In genomic region chr11:6418958-6419611, GRCh38 we compare ENCODE assay signal across 8 cellular contexts. TPM values are rescaled to one million over a fixed set of nuclear protein-coding genes. Genes with fewer than 3 reads are reported as not detected.
DNase-seq lines count a peak whose midpoint lies in the region; ATAC-seq and TF ChIP-seq lines count a peak whose summit lies in the region.

APBB1 (minus strand) TSS chr11:6419094; CDS start chr11:6411347, 7,747 bp downstream.

- no peaks in the 10 kb centered on the region for H3K36me3 ChIP-seq in CD4-positive, CD25-positive, alpha-beta regulatory T cell (ENCODE audit: control insufficient read depth, insufficient read depth, low read length)
- no peaks in the 10 kb centered on the region for H3K36me3 ChIP-seq in kidney epithelial cell (ENCODE audit: control insufficient read depth, insufficient read depth, low read length)

- TF ChIP-seq CTCF in kidney epithelial cell (IDR thresholded peaks at IDR 0.05; ENCODE audit: insufficient read depth, low read length, poor library complexity, severe bottlenecking): peak; percentile 8

- CTCF ChIA-PET in activated CD4-positive, alpha-beta T cell treated with anti-CD3 and anti-CD28 coated beads for 36 hours (lab: Charles Lee): interaction anchor here (0.5 to 4.2 kb wide), 11 partner anchors 16 to 1114 kb away, joined by 3 to 13 read pairs (median 3); no protein-coding TSS in a partner anchor

- peaks cover 15% of the 10 kb centered on the region for H3K27me3 ChIP-seq in CD4-positive, CD25-positive, alpha-beta regulatory T cell (ENCODE audit: control insufficient read depth, insufficient read depth, low read length)
- peaks cover 7% of the 10 kb centered on the region for H3K27me3 ChIP-seq in kidney epithelial cell (ENCODE audit: control insufficient read depth, insufficient read depth, low read length)

- peak within 1 kb of the TSS; percentile 66 to 89 (median 87) for H3K27ac Mint-ChIP-seq in CD4-positive, CD25-positive, alpha-beta regulatory T cell
- peak within 1 kb of the TSS; percentile 73 for H3K27ac Mint-ChIP-seq in activated CD4-positive, alpha-beta T cell treated with anti-CD3 and anti-CD28 coated beads for 36 hours

- peak; percentile 61 to 79 (median 78) for DNase-seq in CD4-positive, CD25-positive, alpha-beta regulatory T cell
- peak; percentile 72 for DNase-seq in NCI-H1105 (lab: John Stamatoyannopoulos, UW)
- DNase-seq in activated CD4-positive, alpha-beta T cell treated with anti-CD3 and anti-CD28 coated beads for 36 hours: peak; percentile 86
- peak; percentile 91 for DNase-seq in cerebellum (ENCODE audit: low spot score)
- DNase-seq in kidney epithelial cell (ENCODE audit: low read depth): no peak
- DNase-seq in stimulated activated CD4-positive, alpha-beta T cell treated with anti-CD3 and anti-CD28 coated beads, Interleukin-12 subunit alpha, Interleukin-12 subunit beta, amount 100 ng/mL, for 48 hours (ENCODE audit: low read depth in 2 of 3, low spot score in 1 of 3): peak; percentile 37 to 63 (median 47)
- no peak for DNase-seq in GM19240 (ENCODE audit: insufficient read length, low spot score)

- peak within 1 kb of the TSS; percentile 81 for H3K27ac ChIP-seq in CD4-positive, CD25-positive, alpha-beta regulatory T cell (ENCODE audit: insufficient read depth, low read length, poor library complexity, severe bottlenecking)

- no peaks in the 10 kb centered on the region for H3K9me3 ChIP-seq in CD4-positive, CD25-positive, alpha-beta regulatory T cell (ENCODE audit: control insufficient read depth in 2 of 2, low read length in 2 of 2)

- peaks cover 4% of the 10 kb centered on the region for H3K36me3 Mint-ChIP-seq in CD4-positive, CD25-positive, alpha-beta regulatory T cell
- no peaks in the 10 kb centered on the region for H3K36me3 Mint-ChIP-seq in activated CD4-positive, alpha-beta T cell treated with anti-CD3 and anti-CD28 coated beads for 36 hours (ENCODE audit: low read depth)

- peaks cover 0 to 10% (median 4%) of the 10 kb centered on the region in 4 donors for H3K4me1 Mint-ChIP-seq in CD4-positive, CD25-positive, alpha-beta regulatory T cell
- peaks cover 7% of the 10 kb centered on the region for H3K4me1 Mint-ChIP-seq in activated CD4-positive, alpha-beta T cell treated with anti-CD3 and anti-CD28 coated beads for 36 hours

- ATAC-seq in CD4-positive, CD25-positive, alpha-beta regulatory T cell (ENCODE audit: low read depth in 2 of 2): peak; percentile 77 to 78
- peak; percentile 67 for ATAC-seq in GM21390 (IDR thresholded peaks at IDR 0.05; ENCODE audit: unreplicated experiment)
- peak; percentile 54 for ATAC-seq in activated CD4-positive, alpha-beta T cell treated with anti-CD3 and anti-CD28 coated beads for 36 hours

- peak within 1 kb of the TSS; percentile 87 for H3K4me3 ChIP-seq in CD4-positive, CD25-positive, alpha-beta regulatory T cell (ENCODE audit: low read depth, low read length)
- H3K4me3 ChIP-seq in kidney epithelial cell (ENCODE audit: low read depth, low read length): peak within 1 kb of the TSS; percentile 75

- intact Hi-C loops in activated CD4-positive, alpha-beta T cell treated with anti-CD3 and anti-CD28 coated beads for 36 hours (cut with DNase I, micrococcal nuclease): loop anchor here (1.0 to 10.0 kb wide), 13 partner anchors 16 to 1096 kb away; partner anchors contain the start of genes ARFIP2 (in 2 of the 2), FHIP1B (in 2 of the 2), SMPD1 (in 2 of the 2) and TIMM10B (in 2 of the 2)

- peak within 1 kb of the TSS; percentile 89 to 90 (median 90) for H3K4me3 Mint-ChIP-seq in CD4-positive, CD25-positive, alpha-beta regulatory T cell
- peak within 1 kb of the TSS; percentile 72 for H3K4me3 Mint-ChIP-seq in activated CD4-positive, alpha-beta T cell treated with anti-CD3 and anti-CD28 coated beads for 36 hours

- H3K9me3 Mint-ChIP-seq in CD4-positive, CD25-positive, alpha-beta regulatory T cell: peaks cover 0 to 4% (median 0%) of the 10 kb centered on the region in 7 donors
- no peaks in the 10 kb centered on the region for H3K9me3 Mint-ChIP-seq in activated CD4-positive, alpha-beta T cell treated with anti-CD3 and anti-CD28 coated beads for 36 hours (ENCODE audit: low read depth)

- H3K4me1 ChIP-seq in CD4-positive, CD25-positive, alpha-beta regulatory T cell (ENCODE audit: control insufficient read depth, insufficient read depth, low read length, poor library complexity, severe bottlenecking): peaks cover 43% of the 10 kb centered on the region

- peaks cover 18% of the 10 kb centered on the region for H3K27me3 Mint-ChIP-seq in CD4-positive, CD25-positive, alpha-beta regulatory T cell
- H3K27me3 Mint-ChIP-seq in activated CD4-positive, alpha-beta T cell treated with anti-CD3 and anti-CD28 coated beads for 36 hours: peaks cover 6% of the 10 kb centered on the region

- POLR2A ChIA-PET in activated CD4-positive, alpha-beta T cell treated with anti-CD3 and anti-CD28 coated beads for 36 hours (lab: Charles Lee): interaction anchor here (1.2 to 2.3 kb wide), 3 partner anchors 17 to 40 kb away, joined by 5 to 12 read pairs (median 6); partner anchors contain the start of gene SMPD1

RNA-seq across cellular contexts. Expression of gene APBB1, which starts in this region (rescaled TPM):
- 95.8 TPM for total RNA-seq in CD4-positive, CD25-positive, alpha-beta regulatory T cell
- polyA plus RNA-seq in CD4-positive, CD25-positive, alpha-beta regulatory T cell: 100 to 1,000 TPM in 3 of 4 donors, 10 to 100 TPM in 1; 89.0 to 134 (median 121) TPM
- 10 to 100 TPM; 43.2 to 49.8 TPM for total RNA-seq in activated CD4-positive, alpha-beta T cell treated with anti-CD3 and anti-CD28 coated beads for 36 hours
- total RNA-seq in cerebellum: 139 TPM
- total RNA-seq in kidney epithelial cell: 26.9 and 29.6 TPM in 2 replicates

Comparison
In these comparisons a context has a peak if more than half of its experiments do, and no peak if none do; other contexts are left out.
1. DNase-seq: peak in CD4-positive, CD25-positive, alpha-beta regulatory T cell (3 of 3), NCI-H1105 (single experiment), activated CD4-positive, alpha-beta T cell treated with anti-CD3 and anti-CD28 coated beads for 36 hours (single experiment), cerebellum (single experiment) and stimulated activated CD4-positive, alpha-beta T cell treated with anti-CD3 and anti-CD28 coated beads, Interleukin-12 subunit alpha, Interleukin-12 subunit beta, amount 100 ng/mL, for 48 hours (3 of 3); none in kidney epithelial cell (single experiment) and GM19240 (single experiment).
2. Peak in every context shown above with its lines, with median percentiles within 50 percentile points of each other: ATAC-seq.